21 cellular contexts compared by ENCODE assay signal in the genomic region with DNA sequence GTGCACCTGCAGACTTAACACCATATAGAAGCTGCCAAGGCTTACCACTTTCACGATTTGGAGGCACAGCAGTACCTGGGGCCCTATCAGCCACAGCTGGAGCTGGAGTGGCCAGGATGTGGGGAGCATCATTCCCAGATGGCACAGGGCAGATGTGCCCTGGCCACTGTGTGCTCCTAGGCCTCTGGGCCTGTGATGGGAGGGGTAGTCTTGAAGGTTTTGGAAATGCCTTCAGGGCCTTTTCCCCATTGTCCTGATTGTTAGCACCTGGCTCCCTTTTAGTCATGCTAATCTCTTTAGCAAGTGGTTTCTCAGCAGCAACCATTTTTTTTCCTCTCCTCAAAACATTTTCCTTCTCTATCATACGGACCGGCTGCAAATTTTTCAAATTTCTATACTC.
A peak's percentile ranks its signal among the peaks of the same experiment; 100 is the strongest.
DNase-seq lines count a peak whose midpoint lies in the region; ATAC-seq and TF ChIP-seq lines count a peak whose summit lies in the region.
"Had no signal": no experiment of that assay in that cellular context is flagged by ENCODE, and none has a peak within 500 bp of the region (broad histone marks: within the 10 kb centered on the region; RNA-seq: fewer than 3 reads in every experiment).

No MANE protein-coding gene starts in this region.

- no peak overlapping the region for H3K27ac ChIP-seq in GM23338 (ENCODE audit: low read depth)
- no peak overlapping the region for H3K27ac ChIP-seq in SK-N-SH (ENCODE audit: low read depth in 2 of 2, low read length in 1 of 2)
- H3K27ac ChIP-seq: BLaER1 had no signal

- H3K4me2 ChIP-seq in GM23338 (no peak overlapping the region), SK-N-SH (no peak overlapping the region)
- H3K4me2 ChIP-seq: BLaER1 had no signal

- peaks cover 8% of the 10 kb centered on the region; the same call in 2 of the 3 replicates for H3K9me3 Mint-ChIP-seq in GM23338
- peaks cover 28% of the 10 kb centered on the region for H3K9me3 Mint-ChIP-seq in WTC11
- peaks cover 10% of the 10 kb centered on the region for H3K9me3 Mint-ChIP-seq in progenitor cell of endocrine pancreas (ENCODE audit: low read depth)

- H3K4me1 ChIP-seq in GM23338 (ENCODE audit: insufficient read depth) (no peaks in the 10 kb centered on the region), SK-N-SH (ENCODE audit: control insufficient read depth in 1 of 2, insufficient read depth in 2 of 2, low read depth in 1 of 2, low read length in 1 of 2) (no peaks in the 10 kb centered on the region)
- H3K4me1 ChIP-seq: BE2C, BLaER1, Caco-2 had no signal

- H3K27ac Mint-ChIP-seq in GM23338 = no peak overlapping the region
- H3K27ac Mint-ChIP-seq in WTC11 = no peak overlapping the region
- no peak overlapping the region for H3K27ac Mint-ChIP-seq in progenitor cell of endocrine pancreas
- H3K27ac Mint-ChIP-seq: CD14-positive monocyte; CD4-positive, CD25-positive, alpha-beta regulatory T cell; CD8-positive, alpha-beta T cell had no signal

- H2AFZ ChIP-seq in GM23338 (no peak overlapping the region), SK-N-SH (ENCODE audit: low read depth) (no peak overlapping the region)

- no peak overlapping the region for H3K9ac ChIP-seq in SK-N-SH
- H3K9ac ChIP-seq: BLaER1 had no signal

- H4K20me1 ChIP-seq in GM23338 (replicated peaks; ENCODE audit: insufficient read depth) (no peaks in the 10 kb centered on the region), SK-N-SH (ENCODE audit: insufficient read depth) (no peaks in the 10 kb centered on the region)
- H4K20me1 ChIP-seq: BLaER1 had no signal

- peak; percentile 48 for DNase-seq in GM23338 (ENCODE audit: low spot score)
- DNase-seq in NCI-H69 (lab: John Stamatoyannopoulos, UW) = peak; percentile 4
- no peak for DNase-seq in WTC11 (ENCODE audit: low spot score)
- peak; percentile 19 for DNase-seq in iPS-NIHi11 (ENCODE audit: low spot score)
- DNase-seq in progenitor cell of endocrine pancreas (ENCODE audit: low spot score, unreplicated experiment) = no peak
- no peak for DNase-seq in ureter (ENCODE audit: low spot score)
- no peak for DNase-seq in SK-N-SH
- no peak for DNase-seq in T-helper 1 cell
- DNase-seq: 8988T; ACHN; BE2C; C1 segment of cervical spinal cord; Caco-2; Calu3; CD4-positive, CD25-positive, alpha-beta regulatory T cell; CD8-positive, alpha-beta T cell; DMS79 treated with DMSO at 0.1 percent for 48 hours; GDM1 had no signal

- no peaks in the 10 kb centered on the region for H3K9me3 ChIP-seq in SK-N-SH
- H3K9me3 ChIP-seq: BE2C, BLaER1, Caco-2 had no signal

- TF ChIP-seq RAD21 in SK-N-SH (IDR thresholded peaks at IDR 0.05; ENCODE audit: low read length) = no peak

- H3K4me3 Mint-ChIP-seq in GM23338 (no peak overlapping the region), WTC11 (no peak overlapping the region), progenitor cell of endocrine pancreas (ENCODE audit: low read depth) (no peak overlapping the region)
- H3K4me3 Mint-ChIP-seq: CD14-positive monocyte; CD4-positive, CD25-positive, alpha-beta regulatory T cell; CD8-positive, alpha-beta T cell had no signal

- H3F3A ChIP-seq in GM23338 (replicated peaks; ENCODE audit: low read depth) (no peaks in the 10 kb centered on the region), SK-N-SH (replicated peaks; ENCODE audit: insufficient read depth) (no peaks in the 10 kb centered on the region)

- H3K9me2 ChIP-seq in GM23338 (ENCODE audit: insufficient read depth) = no peaks in the 10 kb centered on the region
- no peaks in the 10 kb centered on the region for H3K9me2 ChIP-seq in SK-N-SH

- H3K27me3 ChIP-seq in GM23338 (ENCODE audit: insufficient read depth) (no peaks in the 10 kb centered on the region), SK-N-SH (ENCODE audit: insufficient read depth) (no peaks in the 10 kb centered on the region)
- H3K27me3 ChIP-seq: BE2C, BLaER1 had no signal

- CTCF ChIA-PET in WTC11 (lab: Charles Lee) = no interaction called here
- CTCF ChIA-PET in SK-N-SH (lab: Yijun Ruan, JAX) = no interaction called here

- TF ChIP-seq CTCF in GM23338 (conservative IDR thresholded peaks at IDR 0.05; ENCODE audit: low read depth in 2 of 2) (no peak), WTC11 (IDR thresholded peaks at IDR 0.05) (no peak), progenitor cell of endocrine pancreas (IDR thresholded peaks at IDR 0.05; ENCODE audit: unreplicated experiment) (no peak), SK-N-SH (IDR thresholded peaks at IDR 0.05) (no peak)

- TF ChIP-seq EP300 in SK-N-SH (IDR thresholded peaks at IDR 0.05; ENCODE audit: borderline replicate concordance in 1 of 2, low read depth in 1 of 2, low read length in 1 of 2) = no peak

- H3K36me3 Mint-ChIP-seq in GM23338 (ENCODE audit: low read depth) (peaks cover 6% of the 10 kb centered on the region; the same call in 2 of the 3 replicates), WTC11 (peaks cover 11% of the 10 kb centered on the region), progenitor cell of endocrine pancreas (ENCODE audit: insufficient read depth) (peaks cover 3% of the 10 kb centered on the region)
- H3K36me3 Mint-ChIP-seq: CD14-positive monocyte; CD4-positive, CD25-positive, alpha-beta regulatory T cell; CD8-positive, alpha-beta T cell had no signal

- H3K27me3 Mint-ChIP-seq in GM23338 (ENCODE audit: insufficient read depth, low read depth, poor library complexity) (peaks cover 6% of the 10 kb centered on the region), WTC11 (ENCODE audit: low read depth) (no peaks in the 10 kb centered on the region), progenitor cell of endocrine pancreas (no peaks in the 10 kb centered on the region)
- H3K27me3 Mint-ChIP-seq: CD4-positive, CD25-positive, alpha-beta regulatory T cell had no signal

- POLR2A ChIA-PET in WTC11 (lab: Charles Lee) = no interaction called here
- POLR2A ChIA-PET in SK-N-SH (lab: Yijun Ruan, JAX) = no interaction called here

- ATAC-seq in GM23338 = peak; percentile 68
- ATAC-seq in WTC11 = peak; percentile 58
- ATAC-seq: CD8-positive, alpha-beta T cell; GM12878 had no signal

- H3K4me3 ChIP-seq in GM23338 (no peak overlapping the region), SK-N-SH (ENCODE audit: low read depth in 2 of 2, low read length in 1 of 2) (no peak overlapping the region)
- H3K4me3 ChIP-seq: BLaER1, GM12878 had no signal

- 59% methylated on average over 3 of the region's 3 CpGs for WGBS in SK-N-SH (ENCODE audit: low lambda C conversion rate)

- H3K36me3 ChIP-seq in GM23338 (ENCODE audit: insufficient read depth) (no peaks in the 10 kb centered on the region), SK-N-SH (replicated peaks in 1 of 2; ENCODE audit: control insufficient read depth in 1 of 2, insufficient read depth in 2 of 2, low read length in 1 of 2) (no peaks in the 10 kb centered on the region)
- H3K36me3 ChIP-seq: BE2C, BLaER1 had no signal

- H3K79me2 ChIP-seq in GM23338 (replicated peaks; ENCODE audit: insufficient read depth) (no peaks in the 10 kb centered on the region), SK-N-SH (ENCODE audit: insufficient read depth) (no peaks in the 10 kb centered on the region)

- no peaks in the 10 kb centered on the region; the same call in 2 of the 3 replicates for H3K4me1 Mint-ChIP-seq in GM23338
- peaks cover 9% of the 10 kb centered on the region for H3K4me1 Mint-ChIP-seq in WTC11
- peaks cover 5% of the 10 kb centered on the region for H3K4me1 Mint-ChIP-seq in progenitor cell of endocrine pancreas (ENCODE audit: low read depth)
- H3K4me1 Mint-ChIP-seq: CD14-positive monocyte; CD4-positive, CD25-positive, alpha-beta regulatory T cell had no signal

TF ChIP-seq in GM23338, 12 proteins besides CTCF, POLR2A, EP300 and RAD21 (continues in another document):
- TF ChIP-seq POLR2AphosphoS5 (IDR thresholded peaks at IDR 0.05; ENCODE audit: low read depth) (no peak), CREB1 (CRISPR knock-in tag; IDR thresholded peaks at IDR 0.05; ENCODE audit: low read depth) (no peak), JUNB (IDR thresholded peaks at IDR 0.05; ENCODE audit: unreplicated experiment) (no peak), ZNF114 (CRISPR knock-in tag; IDR thresholded peaks at IDR 0.05) (no peak)

TF ChIP-seq in WTC11, 78 proteins besides CTCF, POLR2A, EP300 and RAD21 (continues in another document):
- TF ChIP-seq ZSCAN18 (CRISPR knock-in tag; IDR thresholded peaks at IDR 0.05) (no peak), EMX1 (CRISPR knock-in tag; IDR thresholded peaks at IDR 0.05) (no peak)

TF ChIP-seq in SK-N-SH, 30 proteins besides CTCF, POLR2A, EP300 and RAD21 (continues in another document):
- TF ChIP-seq, protein P1, sequence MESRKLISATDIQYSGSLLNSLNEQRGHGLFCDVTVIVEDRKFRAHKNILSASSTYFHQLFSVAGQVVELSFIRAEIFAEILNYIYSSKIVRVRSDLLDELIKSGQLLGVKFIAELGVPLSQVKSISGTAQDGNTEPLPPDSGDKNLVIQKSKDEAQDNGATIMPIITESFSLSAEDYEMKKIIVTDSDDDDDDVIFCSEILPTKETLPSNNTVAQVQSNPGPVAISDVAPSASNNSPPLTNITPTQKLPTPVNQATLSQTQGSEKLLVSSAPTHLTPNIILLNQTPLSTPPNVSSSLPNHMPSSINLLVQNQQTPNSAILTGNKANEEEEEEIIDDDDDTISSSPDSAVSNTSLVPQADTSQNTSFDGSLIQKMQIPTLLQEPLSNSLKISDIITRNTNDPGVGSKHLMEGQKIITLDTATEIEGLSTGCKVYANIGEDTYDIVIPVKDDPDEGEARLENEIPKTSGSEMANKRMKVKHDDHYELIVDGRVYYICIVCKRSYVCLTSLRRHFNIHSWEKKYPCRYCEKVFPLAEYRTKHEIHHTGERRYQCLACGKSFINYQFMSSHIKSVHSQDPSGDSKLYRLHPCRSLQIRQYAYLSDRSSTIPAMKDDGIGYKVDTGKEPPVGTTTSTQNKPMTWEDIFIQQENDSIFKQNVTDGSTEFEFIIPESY (IDR thresholded peaks at IDR 0.05; ENCODE audit: borderline replicate concordance, low read depth) = no peak
- TF ChIP-seq, protein P2, sequence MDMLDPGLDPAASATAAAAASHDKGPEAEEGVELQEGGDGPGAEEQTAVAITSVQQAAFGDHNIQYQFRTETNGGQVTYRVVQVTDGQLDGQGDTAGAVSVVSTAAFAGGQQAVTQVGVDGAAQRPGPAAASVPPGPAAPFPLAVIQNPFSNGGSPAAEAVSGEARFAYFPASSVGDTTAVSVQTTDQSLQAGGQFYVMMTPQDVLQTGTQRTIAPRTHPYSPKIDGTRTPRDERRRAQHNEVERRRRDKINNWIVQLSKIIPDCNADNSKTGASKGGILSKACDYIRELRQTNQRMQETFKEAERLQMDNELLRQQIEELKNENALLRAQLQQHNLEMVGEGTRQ (IDR thresholded peaks at IDR 0.05; ENCODE audit: borderline replicate concordance, low read depth, low read length) = no peak
- TF ChIP-seq, protein P3, sequence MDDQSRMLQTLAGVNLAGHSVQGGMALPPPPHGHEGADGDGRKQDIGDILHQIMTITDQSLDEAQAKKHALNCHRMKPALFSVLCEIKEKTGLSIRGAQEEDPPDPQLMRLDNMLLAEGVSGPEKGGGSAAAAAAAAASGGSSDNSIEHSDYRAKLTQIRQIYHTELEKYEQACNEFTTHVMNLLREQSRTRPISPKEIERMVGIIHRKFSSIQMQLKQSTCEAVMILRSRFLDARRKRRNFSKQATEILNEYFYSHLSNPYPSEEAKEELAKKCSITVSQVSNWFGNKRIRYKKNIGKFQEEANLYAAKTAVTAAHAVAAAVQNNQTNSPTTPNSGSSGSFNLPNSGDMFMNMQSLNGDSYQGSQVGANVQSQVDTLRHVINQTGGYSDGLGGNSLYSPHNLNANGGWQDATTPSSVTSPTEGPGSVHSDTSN (IDR thresholded peaks at IDR 0.05) = no peak
- TF ChIP-seq SMC3 (IDR thresholded peaks at IDR 0.05; ENCODE audit: low read depth, low read length) = no peak

Comparison
In these comparisons a context has a peak if more than half of its experiments do, and no peak if none do; other contexts are left out.
1. DNase-seq: peak in GM23338 (single experiment), NCI-H69 (single experiment) and iPS-NIHi11 (single experiment); none in WTC11 (single experiment), progenitor cell of endocrine pancreas (single experiment), ureter (single experiment), SK-N-SH (single experiment) and T-helper 1 cell (0 of 5).